In genomic region chr6:125781307-125781868, GRCh38 we compare ENCODE assay signal across 8 cellular contexts. TPM values are rescaled to one million over a fixed set of nuclear protein-coding genes. Genes with fewer than 3 reads are reported as not detected.
A peak's percentile ranks its signal among the peaks of the same experiment; 100 is the strongest.
DNase-seq lines count a peak whose midpoint lies in the region; ATAC-seq and TF ChIP-seq lines count a peak whose summit lies in the region.

No MANE protein-coding gene starts in this region.

- peak overlapping the region; percentile 97 for H3K4me3 ChIP-seq in Loucy (ENCODE audit: low read length, poor library complexity, severe bottlenecking)
- peak overlapping the region; percentile 63 to 75 (median 68) for H3K4me3 ChIP-seq in esophagus muscularis mucosa
- H3K4me3 ChIP-seq in parathyroid adenoma (ENCODE audit: low read depth, low read length), result peak overlapping the region; percentile 85

- peak overlapping the region; percentile 99 for H2AFZ ChIP-seq in Loucy (ENCODE audit: low read length)
- H2AFZ ChIP-seq in parathyroid adenoma, result peak overlapping the region; percentile 97

- H3K4me2 ChIP-seq in Loucy (ENCODE audit: low read depth, low read length, poor library complexity, severe bottlenecking) (peak overlapping the region; percentile 92), parathyroid adenoma (ENCODE audit: low read length) (peak overlapping the region; percentile 79)

- H3K9me2 ChIP-seq in Loucy (replicated peaks; ENCODE audit: low read depth, low read length), result no peaks in the 10 kb centered on the region

- no peak for TF ChIP-seq EP300 in esophagus muscularis mucosa (IDR thresholded peaks at IDR 0.05)

- intact Hi-C loops in esophagus muscularis mucosa (cut with DNase I), result no loop called here

- no peaks in the 10 kb centered on the region; the same call in 1 of the 2 replicates for H3F3A ChIP-seq in Loucy (ENCODE audit: low read depth)

- DNase-seq in activated CD4-positive, CD25-positive, alpha-beta regulatory T cell (lab: John Stamatoyannopoulos, UW), result no peak
- DNase-seq in HCEC 1CT (peak; percentile 45), esophagus muscularis mucosa (ENCODE audit: extremely low spot score) (no peak), UCSD-AML1 (lab: John Stamatoyannopoulos, UW; ENCODE audit: unreplicated experiment) (no peak)

- ATAC-seq in activated CD4-positive, CD25-positive, alpha-beta regulatory T cell treated with anti-CD3 and anti-CD28 coated beads, Interleukin-2, amount 50 U/mL, for 24 hours, result peak; percentile 34 to 42

- H3K79me2 ChIP-seq in Loucy (ENCODE audit: insufficient read depth, low read length) (no peaks in the 10 kb centered on the region), parathyroid adenoma (no peaks in the 10 kb centered on the region)

- H3K9me3 ChIP-seq in Loucy (ENCODE audit: insufficient read depth, low read depth, low read length) (no peaks in the 10 kb centered on the region), esophagus muscularis mucosa (no peaks in the 10 kb centered on the region), parathyroid adenoma (ENCODE audit: control insufficient read depth, low read length) (no peaks in the 10 kb centered on the region)

- H3K36me3 ChIP-seq in Loucy (ENCODE audit: insufficient read depth, low read length) (no peaks in the 10 kb centered on the region), esophagus muscularis mucosa (no peaks in the 10 kb centered on the region), parathyroid adenoma (ENCODE audit: control insufficient read depth, insufficient read depth, low read length) (no peaks in the 10 kb centered on the region)

- peak overlapping the region; percentile 92 for H3K27ac ChIP-seq in VCaP
- peak overlapping the region; percentile 89 to 94 (median 90) for H3K27ac ChIP-seq in esophagus muscularis mucosa (replicated peaks in 1 of 4)
- peak overlapping the region; percentile 97 for H3K27ac ChIP-seq in parathyroid adenoma

- no peak for TF ChIP-seq POLR2A in esophagus muscularis mucosa (IDR thresholded peaks at IDR 0.05; ENCODE audit: low read depth)

- TF ChIP-seq CTCF in Loucy (conservative IDR thresholded peaks at IDR 0.05; ENCODE audit: low read length), result peak; percentile 61
- peak; percentile 34; the same call in 1 of the 2 replicates for TF ChIP-seq CTCF in VCaP (conservative IDR thresholded peaks at IDR 0.05)
- TF ChIP-seq CTCF in esophagus muscularis mucosa (IDR thresholded peaks at IDR 0.05), result peak in 2 of 3 experiments; percentile 9 to 16
- TF ChIP-seq CTCF in parathyroid adenoma (IDR thresholded peaks at IDR 0.05), result peak; percentile 7

- H3K4me1 ChIP-seq in Loucy (ENCODE audit: insufficient read depth, low read length, poor library complexity, severe bottlenecking) (peaks cover 21% of the 10 kb centered on the region), esophagus muscularis mucosa (peaks cover 8 to 9% (median 8%) of the 10 kb centered on the region in 4 donors), parathyroid adenoma (no peaks in the 10 kb centered on the region)

- no peaks in the 10 kb centered on the region for H4K20me1 ChIP-seq in Loucy (ENCODE audit: insufficient read depth, low read length, poor library complexity, severe bottlenecking)

- H3K27me3 ChIP-seq in Loucy (ENCODE audit: insufficient read depth, low read length, poor library complexity, severe bottlenecking), result no peaks in the 10 kb centered on the region
- H3K27me3 ChIP-seq in esophagus muscularis mucosa, result no peaks in the 10 kb centered on the region
- no peaks in the 10 kb centered on the region for H3K27me3 ChIP-seq in parathyroid adenoma (ENCODE audit: control insufficient read depth, insufficient read depth, low read length)

- WGBS in esophagus muscularis mucosa, result 0% methylated on average over 3 of the region's 3 CpGs

- H3K9ac ChIP-seq in Loucy (ENCODE audit: low read depth, low read length, poor library complexity, severe bottlenecking) (peak overlapping the region; percentile 80), parathyroid adenoma (no peak overlapping the region)

RNA-seq across cellular contexts. Expression of gene NCOA7, which starts 9.4 kb away (rescaled TPM):
- total RNA-seq in esophagus muscularis mucosa, result 10 to 100 TPM; 15.4 to 29.0 (median 19.9) TPM

RNA-seq across cellular contexts. Expression of gene HEY2, which starts 32.0 kb away (rescaled TPM):
- total RNA-seq in esophagus muscularis mucosa, result 1 to 10 TPM; 1.7 to 3.1 (median 2.3) TPM

Comparison
In these comparisons a context has a peak if more than half of its experiments do, and no peak if none do; other contexts are left out.
1. CTCF ChIP-seq: peak in every context shown above with its lines; median percentile 61 in Loucy; 34 in VCaP; 12 in esophagus muscularis mucosa; 7 in parathyroid adenoma.